ENCODE assay signal across 8 cellular contexts in genomic region chr11:64894070-64894811, GRCh38. TPM values are rescaled to one million over a fixed set of nuclear protein-coding genes. Genes with fewer than 3 reads are reported as not detected.
DNase-seq lines count a peak whose midpoint lies in the region; ATAC-seq and TF ChIP-seq lines count a peak whose summit lies in the region.

No MANE protein-coding gene starts in this region.

- H3K4me1 Mint-ChIP-seq in Calu3 (ENCODE audit: low read depth, unreplicated experiment) = peaks cover 32% of the 10 kb centered on the region

- H3K9me3 ChIP-seq in liver (ENCODE audit: control insufficient read depth in 4 of 4, low read length in 3 of 4) = no peaks in the 10 kb centered on the region

- CTCF ChIA-PET in Calu3 (lab: Charles Lee) = interaction anchor here (1.0 to 3.5 kb wide), 3 partner anchors 25 to 85 kb away, joined by 3 to 25 read pairs (median 3); no protein-coding TSS in a partner anchor

- H3K9ac ChIP-seq in liver (ENCODE audit: low read depth in 1 of 2, low read length in 2 of 2) = no peak overlapping the region

- peak overlapping the region; percentile 7 for H3K4me3 Mint-ChIP-seq in Calu3 (ENCODE audit: low read depth, unreplicated experiment)

- H3K27ac ChIP-seq in liver (ENCODE audit: low read depth in 1 of 2, low read length in 2 of 2) = peak overlapping the region; percentile 86 to 89

- no peaks in the 10 kb centered on the region for H3K27me3 Mint-ChIP-seq in Calu3 (ENCODE audit: unreplicated experiment)

- DNase-seq in Calu3 (peak; percentile 93), GOT3 (lab: John Stamatoyannopoulos, UW) (peak; percentile 52), NCI-H2171 (lab: John Stamatoyannopoulos, UW) (peak; percentile 41), cardiac fibroblast (ENCODE audit: low read depth in 2 of 2) (peak; percentile 73 to 78)
- peak; percentile 86 to 96 (median 88) for DNase-seq in activated CD4-positive, CD25-positive, alpha-beta regulatory T cell (lab: John Stamatoyannopoulos, UW)
- DNase-seq in stimulated activated CD4-positive, alpha-beta T cell treated with anti-CD3 and anti-CD28 coated beads, TNF-alpha, amount 100 ng/mL, for 1 hour (ENCODE audit: low read depth in 3 of 3, low spot score in 1 of 3) = peak; percentile 74 to 96 (median 81)

- peaks cover 15 to 46% (median 36%) of the 10 kb centered on the region in 4 donors for H3K4me1 ChIP-seq in liver (ENCODE audit: control insufficient read depth in 4 of 4, insufficient read depth in 4 of 4, low read length in 3 of 4)

- H3K36me3 ChIP-seq in liver (ENCODE audit: control insufficient read depth in 4 of 4, insufficient read depth in 3 of 4, low read depth in 1 of 4, low read length in 3 of 4) = peaks cover 8 to 36% (median 16%) of the 10 kb centered on the region in 4 donors

- peak; percentile 87 for TF ChIP-seq CTCF in Calu3 (IDR thresholded peaks at IDR 0.05; ENCODE audit: unreplicated experiment)
- TF ChIP-seq CTCF in cardiac fibroblast (IDR thresholded peaks at IDR 0.05; ENCODE audit: low read depth, low read length) = peak; percentile 93
- peak; percentile 81 for TF ChIP-seq CTCF in liver (IDR thresholded peaks at IDR 0.05; ENCODE audit: low read depth, low read length, missing input control)

- peaks cover 62% of the 10 kb centered on the region for H3K36me3 Mint-ChIP-seq in Calu3 (ENCODE audit: insufficient read depth, unreplicated experiment)

- TF ChIP-seq RAD21 in liver (IDR thresholded peaks at IDR 0.05) = peak; percentile 85 to 92

- WGBS in liver = 16% methylated on average over 14 of the region's 14 CpGs

- no TSS peak for BruUV-seq in Calu3 (replicated peaks; lab: Mats Ljungman, UMichigan)

- intact Hi-C loops in Calu3 (cut with micrococcal nuclease; ENCODE audit: unreplicated experiment) = loop anchor here (2.0 kb wide), 1 partner anchor 39 kb away; no protein-coding TSS in a partner anchor

- no peak overlapping the region for H3K27ac Mint-ChIP-seq in Calu3 (ENCODE audit: unreplicated experiment)

- no peaks in the 10 kb centered on the region for H3K27me3 ChIP-seq in liver (ENCODE audit: control insufficient read depth in 4 of 4, insufficient read depth in 4 of 4, low read length in 3 of 4)

- no peak overlapping the region for H3K4me3 ChIP-seq in cardiac fibroblast (replicated peaks in 1 of 2; ENCODE audit: low read depth in 2 of 2, low read length in 2 of 2)
- H3K4me3 ChIP-seq in liver (ENCODE audit: low read depth in 1 of 3, low read length in 3 of 3) = no peak overlapping the region

- no peak for ATAC-seq in HG03571 (IDR thresholded peaks at IDR 0.05; ENCODE audit: unreplicated experiment)

- no peaks in the 10 kb centered on the region for H3K9me3 Mint-ChIP-seq in Calu3 (ENCODE audit: low read depth, unreplicated experiment)

TF ChIP-seq in liver, 16 proteins besides CTCF, POLR2A, EP300 and RAD21:
- TF ChIP-seq ATF3 (IDR thresholded peaks at IDR 0.05) (no peak), YY1 (IDR thresholded peaks at IDR 0.05) (no peak), MAX (IDR thresholded peaks at IDR 0.05) (no peak), NR2F2 (IDR thresholded peaks at IDR 0.05) (peak; percentile 97), HNF4G (IDR thresholded peaks at IDR 0.05) (peak; percentile 35), FOXA2 (IDR thresholded peaks at IDR 0.05) (no peak), TAF1 (conservative IDR thresholded peaks at IDR 0.05) (no peak), HNF4A (conservative IDR thresholded peaks at IDR 0.05) (peak; percentile 63 to 80), FOXA1 (IDR thresholded peaks at IDR 0.05) (no peak), REST (IDR thresholded peaks at IDR 0.05) (no peak), RXRA (IDR thresholded peaks at IDR 0.05) (peak; percentile 56 to 88), SP1 (IDR thresholded peaks at IDR 0.05) (peak; percentile 39)

RNA-seq across cellular contexts. Expression of gene EHD1, which starts 15.8 kb away (rescaled TPM):
- 92.8 and 101 TPM in 2 replicates for total RNA-seq in Calu3 (2022)
- 10 to 100 TPM; 27.3 to 36.4 TPM for total RNA-seq in liver
- 10 to 100 TPM in 1 of 2 donors, 1 to 10 TPM in 1; 8.3 to 11.1 TPM for polyA plus RNA-seq in liver

RNA-seq across cellular contexts. Expression of gene ATG2A, which starts 22.8 kb away (rescaled TPM):
- 29.6 and 35.8 TPM in 2 replicates for total RNA-seq in Calu3 (2022)
- total RNA-seq in liver = 10 to 100 TPM; 18.3 to 27.8 TPM
- polyA plus RNA-seq in liver = 10 to 100 TPM; 15.6 to 34.1 TPM

RNA-seq across cellular contexts. Expression of gene PPP2R5B, which starts 30.2 kb away (rescaled TPM):
- total RNA-seq in Calu3 (2022) (9.9 and 12.2 TPM in 2 replicates), liver (1 to 10 TPM; 5.3 to 6.6 TPM)
- polyA plus RNA-seq in liver = 1 to 10 TPM; 2.9 to 4.9 TPM

RNA-seq across cellular contexts. Expression of gene GPHA2, which starts 41.5 kb away (rescaled TPM):
- total RNA-seq in Calu3 (2022) = not detected in 2 replicates
- not detected for total RNA-seq in liver
- not detected for polyA plus RNA-seq in liver

RNA-seq across cellular contexts. Expression of gene CDC42BPG, which starts 49.8 kb away (rescaled TPM):
- 26.5 and 33.0 TPM in 2 replicates for total RNA-seq in Calu3 (2022)
- 1 to 10 TPM in 1 of 2 donors, under 1 TPM in 1; 0.75 to 1.2 TPM for total RNA-seq in liver
- polyA plus RNA-seq in liver = under 1 TPM; 0.18 to 0.40 TPM

Comparison
In these comparisons a context has a peak if more than half of its experiments do, and no peak if none do; other contexts are left out.
1. DNase-seq: peak in every context shown above with its lines; median percentile 93 in Calu3; 88 in activated CD4-positive, CD25-positive, alpha-beta regulatory T cell; 81 in stimulated activated CD4-positive, alpha-beta T cell treated with anti-CD3 and anti-CD28 coated beads, TNF-alpha, amount 100 ng/mL, for 1 hour; 76 in cardiac fibroblast; 52 in GOT3; 41 in NCI-H2171.